ENCODE assay signal across 29 cellular contexts in genomic region chr1:87560137-87560536, GRCh38.
"Had no signal": no experiment of that assay in that cellular context is flagged by ENCODE, and none has a peak within 500 bp of the region (broad histone marks: within the 10 kb centered on the region; RNA-seq: fewer than 3 reads in every experiment).

No MANE protein-coding gene starts in this region.

- H3K27ac ChIP-seq: left lung, lower lobe of right lung, neural progenitor cell, neutrophil, parathyroid adenoma, psoas muscle, right atrium auricular region, right lobe of liver, tibial nerve, uterus had no signal

- H3K9me3 Mint-ChIP-seq: immature natural killer cell; naive B cell; natural killer cell; nephron progenitor cell; neural progenitor cell; stimulated activated memory B cell treated with anti-CD40 and anti-IgM and Interleukin-4, amounts not matched to agents 10 μg/mL and 1 μg/mL and 100 μg/mL, for 72 hours; stimulated activated naive CD8-positive, alpha-beta T cell treated with anti-CD3 and anti-CD28 coated beads, Interleukin-15, amount 100 ng/mL, for 72 hours; type B pancreatic cell had no signal

- H3K9me3 ChIP-seq: left lung, lower lobe of right lung, neutrophil, psoas muscle, right atrium auricular region, right lobe of liver, tibial nerve, uterus had no signal

- H3K36me3 Mint-ChIP-seq: immature natural killer cell; naive B cell; natural killer cell; neural progenitor cell; stimulated activated memory B cell treated with anti-CD40 and anti-IgM and Interleukin-4, amounts not matched to agents 10 μg/mL and 1 μg/mL and 100 μg/mL, for 72 hours; type B pancreatic cell had no signal

- H3K27ac Mint-ChIP-seq: immature natural killer cell; naive B cell; natural killer cell; nephron progenitor cell; neural progenitor cell; stimulated activated memory B cell treated with anti-CD40 and anti-IgM and Interleukin-4, amounts not matched to agents 10 μg/mL and 1 μg/mL and 100 μg/mL, for 72 hours; stimulated activated naive CD8-positive, alpha-beta T cell treated with anti-CD3 and anti-CD28 coated beads, Interleukin-15, amount 100 ng/mL, for 72 hours; type B pancreatic cell had no signal

- H2AFZ ChIP-seq: neural progenitor cell, parathyroid adenoma had no signal

- H3K4me3 ChIP-seq: left lung, lower lobe of right lung, neural progenitor cell, psoas muscle, right atrium auricular region, right lobe of liver, smooth muscle cell, tibial nerve, uterus had no signal

- H3K4me1 ChIP-seq: left lung, lower lobe of right lung, neural progenitor cell, parathyroid adenoma, psoas muscle, right atrium auricular region, right lobe of liver, tibial nerve, uterus had no signal

- H3K4me2 ChIP-seq: neural progenitor cell, smooth muscle cell had no signal

- H3K4me1 Mint-ChIP-seq: immature natural killer cell; naive B cell; natural killer cell; nephron progenitor cell; stimulated activated memory B cell treated with anti-CD40 and anti-IgM and Interleukin-4, amounts not matched to agents 10 μg/mL and 1 μg/mL and 100 μg/mL, for 72 hours; stimulated activated naive CD8-positive, alpha-beta T cell treated with anti-CD3 and anti-CD28 coated beads, Interleukin-15, amount 100 ng/mL, for 72 hours had no signal

- H3K27me3 ChIP-seq: left lung, neural progenitor cell, neutrophil, right atrium auricular region, right lobe of liver, tibial nerve, uterus had no signal

- H3K4me3 Mint-ChIP-seq: immature natural killer cell; naive B cell; natural killer cell; nephron progenitor cell; neural progenitor cell; stimulated activated memory B cell treated with anti-CD40 and anti-IgM and Interleukin-4, amounts not matched to agents 10 μg/mL and 1 μg/mL and 100 μg/mL, for 72 hours; stimulated activated naive CD8-positive, alpha-beta T cell treated with anti-CD3 and anti-CD28 coated beads, Interleukin-15, amount 100 ng/mL, for 72 hours; type B pancreatic cell had no signal

- H3K79me2 ChIP-seq: parathyroid adenoma had no signal

- ATAC-seq: left colon; left lung; lower lobe of right lung; natural killer cell; psoas muscle; right lobe of liver; stimulated activated memory B cell treated with anti-CD40 and anti-IgM and Interleukin-4, amounts not matched to agents 10 μg/mL and 1 μg/mL and 100 μg/mL, for 72 hours; stimulated activated naive CD8-positive, alpha-beta T cell treated with anti-CD3 and anti-CD28 coated beads, Interleukin-15, amount 100 ng/mL, for 72 hours had no signal

- H3K27me3 Mint-ChIP-seq: naive B cell; stimulated activated memory B cell treated with anti-CD40 and anti-IgM and Interleukin-4, amounts not matched to agents 10 μg/mL and 1 μg/mL and 100 μg/mL, for 72 hours; stimulated activated naive CD8-positive, alpha-beta T cell treated with anti-CD3 and anti-CD28 coated beads, Interleukin-15, amount 100 ng/mL, for 72 hours; type B pancreatic cell had no signal

- H3K9ac ChIP-seq: neural progenitor cell, parathyroid adenoma had no signal

- H3K36me3 ChIP-seq: left lung, lower lobe of right lung, neural progenitor cell, neutrophil, right atrium auricular region, right lobe of liver, tibial nerve, uterus had no signal

- DNase-seq: immature natural killer cell; kidney; left colon; left lung; lower lobe of right lung; mammary epithelial cell; mesenchymal stem cell; naive B cell; natural killer cell; nephron progenitor cell; occipital lobe; psoas muscle; right lobe of liver; stimulated activated CD4-positive, alpha-beta T cell treated with anti-CD3 and anti-CD28 coated beads, Interleukin-1b, Interleukin-23, amount 100 ng/mL, for 48 hours; stimulated activated CD4-positive, alpha-beta T cell treated with anti-CD3 and anti-CD28 coated beads, Interleukin-2, amount 100 ng/mL, for 48 hours; stimulated activated CD4-positive, alpha-beta T cell treated with anti-CD3 and anti-CD28 coated beads, Interleukin-4, amount 100 ng/mL, for 4 hours; stimulated activated CD8-positive, alpha-beta memory T cell treated with anti-CD3 and anti-CD28 coated beads, Interleukin-4, amount 100 ng/mL, for 48 hours; stimulated activated naive CD4-positive, alpha-beta T cell treated with Interleukin-2 at 50 U/mL for 16 hours; stimulated activated naive CD8-positive, alpha-beta T cell treated with anti-CD3 and anti-CD28 coated beads, Interleukin-15, amount 100 ng/mL, for 72 hours; substantia nigra; uterus had no signal
